Comparison of ENCODE assay signal across 19 cellular contexts in genomic region chr12:76250256-76250655, GRCh38.
DNase-seq lines count a peak whose midpoint lies in the region; FAIRE-seq and TF ChIP-seq lines count a peak whose summit lies in the region.
"Had no signal": no experiment of that assay in that cellular context is flagged by ENCODE, and none has a peak within 500 bp of the region (broad histone marks: within the 10 kb centered on the region; RNA-seq: fewer than 3 reads in every experiment).

No MANE protein-coding gene starts in this region.

- no peak overlapping the region for H3K4ac ChIP-seq in mesendoderm (ENCODE audit: low read depth, low read length)

- no peak overlapping the region for H3K18ac ChIP-seq in mesendoderm (ENCODE audit: low read length)

- H3K4me3 ChIP-seq in astrocyte (ENCODE audit: insufficient read depth, low read depth, low read length) = no peak overlapping the region
- no peak overlapping the region for H3K4me3 ChIP-seq in mesendoderm (ENCODE audit: low read length)
- H3K4me3 ChIP-seq: GM12878, K562, SJCRH30 had no signal

- H3K23ac ChIP-seq in mesendoderm (ENCODE audit: low read length) = no peak overlapping the region

- no peaks in the 10 kb centered on the region for H3K36me3 ChIP-seq in astrocyte (ENCODE audit: insufficient read depth, low read length)
- no peaks in the 10 kb centered on the region for H3K36me3 ChIP-seq in mesendoderm (ENCODE audit: control insufficient read depth, insufficient read depth, low read length)
- H3K36me3 ChIP-seq: BE2C, SJCRH30 had no signal

- H3K79me1 ChIP-seq in mesendoderm (ENCODE audit: low read length) = no peaks in the 10 kb centered on the region

- CTCF ChIA-PET in HEK293T (lab: Yijun Ruan, JAX) = no interaction called here

- no peak overlapping the region for H2AFZ ChIP-seq in astrocyte (ENCODE audit: low read depth, low read length)

- no peaks in the 10 kb centered on the region for H4K20me1 ChIP-seq in astrocyte (ENCODE audit: insufficient read depth, low read length)

- H2AK5ac ChIP-seq in mesendoderm (ENCODE audit: low read length) = no peak overlapping the region

- H3K79me2 ChIP-seq in astrocyte (ENCODE audit: insufficient read depth, low read length) = no peaks in the 10 kb centered on the region
- no peaks in the 10 kb centered on the region for H3K79me2 ChIP-seq in mesendoderm (ENCODE audit: control insufficient read depth, insufficient read depth, low read length)

- DNase-seq in ELR (ENCODE audit: low read depth) = peak; percentile 68
- DNase-seq in M059J (ENCODE audit: low read depth) = peak; percentile 67
- no peak for DNase-seq in astrocyte (ENCODE audit: low read depth)
- DNase-seq in mesendoderm = peak; percentile 45
- DNase-seq in stimulated activated naive CD4-positive, alpha-beta T cell (lab: John Stamatoyannopoulos, UW) = no peak
- no peak for DNase-seq in AG08396 (ENCODE audit: low spot score)
- no peak for DNase-seq in HEK293T (ENCODE audit: extremely low spot score)
- no peak for DNase-seq in DMS 273 treated with DMSO at 0.1 percent for 48 hours (lab: John Stamatoyannopoulos, UW)
- DNase-seq: ACHN; BE2C; CD4-positive, alpha-beta memory T cell; NCI-H1092; NCI-H1694 treated with DMSO at 0.1 percent for 48 hours; NCI-H774; SJCRH30; T-cell had no signal

- peaks cover 23% of the 10 kb centered on the region for H3K4me1 Mint-ChIP-seq in astrocyte (ENCODE audit: low read depth, unreplicated experiment)
- H3K4me1 Mint-ChIP-seq: CD4-positive, alpha-beta memory T cell; T-cell had no signal

- no peak for TF ChIP-seq CTCF in astrocyte (IDR thresholded peaks at IDR 0.05; ENCODE audit: insufficient read depth, low read depth, low read length)

- H3K27ac ChIP-seq in astrocyte (ENCODE audit: low read depth, low read length) (no peak overlapping the region), mesendoderm (ENCODE audit: low read depth, low read length) (no peak overlapping the region)
- H3K27ac ChIP-seq: RWPE1, SJCRH30 had no signal

- no peak overlapping the region for H2BK5ac ChIP-seq in mesendoderm (ENCODE audit: low read length)

- H2BK120ac ChIP-seq in mesendoderm (ENCODE audit: low read depth, low read length) = no peak overlapping the region

- no peak overlapping the region for H3K56ac ChIP-seq in mesendoderm (ENCODE audit: low read length)

- POLR2A ChIA-PET in HEK293T (lab: Yijun Ruan, JAX) = no interaction called here

- no peak overlapping the region for H4K8ac ChIP-seq in mesendoderm (ENCODE audit: low read depth, low read length)

- no peak for FAIRE-seq in astrocyte (lab: Jason Lieb, UNC)
- FAIRE-seq: GM12878, K562 had no signal

- H3K9me3 Mint-ChIP-seq in astrocyte (ENCODE audit: unreplicated experiment) = no peaks in the 10 kb centered on the region
- H3K9me3 Mint-ChIP-seq: CD4-positive, alpha-beta memory T cell; T-cell had no signal

- H3K36me3 Mint-ChIP-seq in astrocyte (ENCODE audit: low read depth, unreplicated experiment) = no peaks in the 10 kb centered on the region
- H3K36me3 Mint-ChIP-seq: CD4-positive, alpha-beta memory T cell; T-cell had no signal

- H3K4me1 ChIP-seq in astrocyte (ENCODE audit: insufficient read depth, low read length) (peaks cover 5% of the 10 kb centered on the region), mesendoderm (ENCODE audit: control insufficient read depth, low read depth, low read length) (peaks cover 7% of the 10 kb centered on the region)
- H3K4me1 ChIP-seq: BE2C had no signal

- WGBS in mesendoderm (ENCODE audit: extremely low coverage, insufficient coverage, low lambda C conversion rate) = no CpG with 5 or more reads among the region's 3 CpGs

- no peaks in the 10 kb centered on the region for H3K9me3 ChIP-seq in astrocyte (ENCODE audit: insufficient read depth, low read depth, low read length)
- H3K9me3 ChIP-seq: BE2C, SJCRH30 had no signal

- H4K5ac ChIP-seq in mesendoderm (ENCODE audit: low read length) = no peak overlapping the region

- H3K4me2 ChIP-seq in astrocyte (ENCODE audit: low read length) (peak overlapping the region; percentile 27), mesendoderm (ENCODE audit: low read length) (no peak overlapping the region)

- H3K4me3 Mint-ChIP-seq in astrocyte (ENCODE audit: unreplicated experiment) = no peak overlapping the region
- H3K4me3 Mint-ChIP-seq: CD4-positive, alpha-beta memory T cell; T-cell had no signal

- no peaks in the 10 kb centered on the region for H3K27me3 Mint-ChIP-seq in astrocyte (ENCODE audit: low read depth, unreplicated experiment)

- H3K27me3 ChIP-seq in astrocyte (ENCODE audit: insufficient read depth, low read length) (no peaks in the 10 kb centered on the region), mesendoderm (ENCODE audit: insufficient read depth, low read length, poor library complexity) (no peaks in the 10 kb centered on the region)
- H3K27me3 ChIP-seq: SJCRH30 had no signal

- no peak overlapping the region for H2BK15ac ChIP-seq in mesendoderm (replicated peaks; ENCODE audit: low read depth)

- H3K9ac ChIP-seq in astrocyte (ENCODE audit: low read length) = no peak overlapping the region
- H3K9ac ChIP-seq in mesendoderm (ENCODE audit: low read length) = no peak overlapping the region

- H3K27ac Mint-ChIP-seq in astrocyte (ENCODE audit: unreplicated experiment) = no peak overlapping the region
- H3K27ac Mint-ChIP-seq: CD4-positive, alpha-beta memory T cell; T-cell had no signal

TF ChIP-seq in HEK293T, 16 proteins besides CTCF, POLR2A, EP300 and RAD21:
- no peak for TF ChIP-seq BHLHE40 (IDR thresholded peaks at IDR 0.05; ENCODE audit: borderline replicate concordance)
- no peak for TF ChIP-seq LEF1 (IDR thresholded peaks at IDR 0.05; ENCODE audit: borderline replicate concordance)
- no peak for TF ChIP-seq FOXK2 (IDR thresholded peaks at IDR 0.05)
- TF ChIP-seq ELF4 (IDR thresholded peaks at IDR 0.05) = no peak
- TF ChIP-seq HDGF (IDR thresholded peaks at IDR 0.05; ENCODE audit: borderline replicate concordance) = no peak
- TF ChIP-seq PKNOX1 (IDR thresholded peaks at IDR 0.05) = no peak
- TF ChIP-seq SP1 (IDR thresholded peaks at IDR 0.05) = no peak
- TF ChIP-seq L3MBTL2 (conservative IDR thresholded peaks at IDR 0.05) = no peak
- TF ChIP-seq TARDBP (IDR thresholded peaks at IDR 0.05) = no peak
- no peak for TF ChIP-seq FOXA1 (IDR thresholded peaks at IDR 0.05)
- no peak for TF ChIP-seq NFRKB (IDR thresholded peaks at IDR 0.05)
- TF ChIP-seq ZNF384 (IDR thresholded peaks at IDR 0.05) = no peak
- TF ChIP-seq FOXM1 (IDR thresholded peaks at IDR 0.05; ENCODE audit: borderline replicate concordance) = no peak
- no peak for TF ChIP-seq SUZ12 (IDR thresholded peaks at IDR 0.05)
- no peak for TF ChIP-seq ARNT (IDR thresholded peaks at IDR 0.05)
- TF ChIP-seq CTBP1 (IDR thresholded peaks at IDR 0.05; ENCODE audit: borderline replicate concordance) = no peak

Comparison
In these comparisons a context has a peak if more than half of its experiments do, and no peak if none do; other contexts are left out.
1. DNase-seq: peak in ELR (single experiment), M059J (single experiment) and mesendoderm (single experiment); none in astrocyte (single experiment), stimulated activated naive CD4-positive, alpha-beta T cell (0 of 6), AG08396 (single experiment), HEK293T (single experiment) and DMS 273 treated with DMSO at 0.1 percent for 48 hours (single experiment).